7 cellular contexts compared by ENCODE assay signal in the genomic region with DNA sequence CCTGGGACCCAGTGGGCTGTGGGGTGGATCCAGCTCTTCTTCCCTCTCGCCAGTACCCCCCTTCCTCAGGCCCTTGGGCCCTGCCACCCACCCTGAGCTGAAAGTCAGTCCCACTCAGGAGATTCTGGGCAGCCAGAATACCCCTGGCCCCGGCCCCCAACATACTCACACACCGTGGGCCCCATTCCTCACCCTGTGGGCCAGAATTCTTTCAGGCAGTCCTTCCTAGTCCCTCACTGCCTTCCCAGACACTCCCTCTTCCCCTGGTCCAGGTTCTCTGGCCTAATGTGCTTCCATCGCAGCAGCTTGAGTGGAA. TPM values are rescaled to one million over a fixed set of nuclear protein-coding genes. Genes with fewer than 3 reads are reported as not detected.
DNase-seq lines count a peak whose midpoint lies in the region; ATAC-seq, FAIRE-seq and TF ChIP-seq lines count a peak whose summit lies in the region.

No MANE protein-coding gene starts in this region.

- H3K4me1 Mint-ChIP-seq in activated B cell treated with CpG ODN at 0.5 μM for 24 hours = peaks cover 69% of the 10 kb centered on the region

- DNase-seq in HCT116 (ENCODE audit: low read depth, low spot score) (no peak), activated B cell treated with CpG ODN at 0.5 μM for 24 hours (no peak), kidney (no peak), stomach (no peak), foreskin fibroblast (no peak)

- CTCF ChIA-PET in HCT116 (lab: Charles Lee) (interaction anchor here (1.0 to 16.6 kb wide), 4 partner anchors 11 to 45 kb away, joined by 4 to 456 read pairs (median 15); a partner anchor contains a TSS), activated B cell treated with CpG ODN at 0.5 μM for 24 hours (lab: Charles Lee) (interaction anchor here (0.6 to 10.1 kb wide), 11 partner anchors 8 to 261 kb away, joined by 3 to 735 read pairs (median 4); a partner anchor contains a TSS)

- ATAC-seq in HCT116 = no peak; the same call in 1 of the 2 replicates
- ATAC-seq in activated B cell treated with CpG ODN at 0.5 μM for 24 hours (ENCODE audit: low read depth) = no peak
- no peak for ATAC-seq in GM19463 (IDR thresholded peaks at IDR 0.05; ENCODE audit: unreplicated experiment)
- no peak for ATAC-seq in GM21737 (IDR thresholded peaks at IDR 0.05; ENCODE audit: unreplicated experiment)

- H3K36me3 Mint-ChIP-seq in activated B cell treated with CpG ODN at 0.5 μM for 24 hours (ENCODE audit: low read depth) = peaks cover 13% of the 10 kb centered on the region

- TF ChIP-seq EP300 in stomach (IDR thresholded peaks at IDR 0.05) = no peak

- H3K4me3 Mint-ChIP-seq in activated B cell treated with CpG ODN at 0.5 μM for 24 hours = peak overlapping the region; percentile 72

- peak overlapping the region; percentile 90 for H3K27ac Mint-ChIP-seq in activated B cell treated with CpG ODN at 0.5 μM for 24 hours

- no peak overlapping the region for H2AFZ ChIP-seq in HCT116 (ENCODE audit: low read depth, low read length, poor library complexity, severe bottlenecking)

- WGBS in stomach, 5 donors = 26 to 43% (median 36%) methylated on average over 3 to 4 of the region's 4 CpGs

- intact Hi-C loops in HCT116 (cut with micrococcal nuclease) = no loop called here
- intact Hi-C loops in activated B cell treated with CpG ODN at 0.5 μM for 24 hours (cut with micrococcal nuclease) = loop anchor here (10.0 kb wide), 1 partner anchor 358 kb away; no protein-coding TSS in a partner anchor
- intact Hi-C loops in kidney (cut with DNase I) = no loop called here
- intact Hi-C loops in stomach (cut with DNase I; ENCODE audit: low total_unique reads) = no loop called here

- H3K27me3 Mint-ChIP-seq in activated B cell treated with CpG ODN at 0.5 μM for 24 hours = no peaks in the 10 kb centered on the region

- TF ChIP-seq CTCF in HCT116 (IDR thresholded peaks at IDR 0.05 in 2 of 3, conservative IDR thresholded peaks at IDR 0.05 in 1 of 3; ENCODE audit: borderline replicate concordance in 1 of 3, insufficient read depth in 1 of 3, low read depth in 2 of 3, low read length in 2 of 3) (no peak), activated B cell treated with CpG ODN at 0.5 μM for 24 hours (IDR thresholded peaks at IDR 0.05) (no peak), kidney (IDR thresholded peaks at IDR 0.05; ENCODE audit: borderline replicate concordance, extremely low read depth, insufficient read depth) (no peak), stomach (IDR thresholded peaks at IDR 0.05) (no peak), foreskin fibroblast (IDR thresholded peaks at IDR 0.05; ENCODE audit: low read depth, low read length) (no peak)

- H3K9ac ChIP-seq in HCT116 (ENCODE audit: low read length) (peak overlapping the region; percentile 84), kidney (ENCODE audit: low read length in 2 of 2) (peak overlapping the region in 1 of 2 donors; percentile 53)

- H3K9me3 Mint-ChIP-seq in activated B cell treated with CpG ODN at 0.5 μM for 24 hours = no peaks in the 10 kb centered on the region

- TF ChIP-seq RAD21 in HCT116 (IDR thresholded peaks at IDR 0.05; ENCODE audit: low read depth) = no peak

- peaks cover 10% of the 10 kb centered on the region; the same call in 1 of the 2 replicates for H3K79me2 ChIP-seq in HCT116 (ENCODE audit: insufficient read depth, low read length)

- BruUV-seq in HCT116 (replicated peaks; lab: Mats Ljungman, UMichigan) = no TSS peak

- H3K27ac ChIP-seq in HCT116 (ENCODE audit: low read depth, low read length) (peak overlapping the region; percentile 95), kidney (ENCODE audit: low read depth in 2 of 2, low read length in 2 of 2) (peak overlapping the region; percentile 66 to 99), stomach (peak overlapping the region; percentile 91 to 100 (median 100))

- POLR2A ChIA-PET in HCT116 (lab: Charles Lee) (interaction anchor here (2.0 to 8.1 kb wide), 2 partner anchors 19 to 28 kb away, joined by 6 to 210 read pairs; a partner anchor contains a TSS), activated B cell treated with CpG ODN at 0.5 μM for 24 hours (lab: Charles Lee) (interaction anchor here (0.6 to 26.3 kb wide), 8 partner anchors 11 to 84 kb away, joined by 3 to 1307 read pairs (median 4); a partner anchor contains a TSS)

- no peaks in the 10 kb centered on the region for H3K27me3 ChIP-seq in HCT116 (ENCODE audit: insufficient read depth, low read length)
- no peaks in the 10 kb centered on the region for H3K27me3 ChIP-seq in stomach

- no peaks in the 10 kb centered on the region for H4K20me1 ChIP-seq in HCT116 (ENCODE audit: insufficient read depth)

- H3K4me2 ChIP-seq in HCT116 (ENCODE audit: low read length) = peak overlapping the region; percentile 93

- H3K4me3 ChIP-seq in HCT116 (replicated peaks in 1 of 2; ENCODE audit: low read depth in 1 of 2, low read length in 2 of 2) (peak overlapping the region; percentile 25 to 35; a peak in 3 of 4 replicates), kidney (ENCODE audit: low read length in 2 of 2) (no peak overlapping the region), stomach (peak overlapping the region in 1 of 4 donors; percentile 5), foreskin fibroblast (ENCODE audit: low read depth in 1 of 2, low read length in 2 of 2) (no peak overlapping the region)

- H3K36me3 ChIP-seq in HCT116 (ENCODE audit: control insufficient read depth in 1 of 2, insufficient read depth in 2 of 2, low read length in 2 of 2) (no peaks in the 10 kb centered on the region), kidney (ENCODE audit: control insufficient read depth in 1 of 2, insufficient read depth in 2 of 2, low read length in 2 of 2) (no peaks in the 10 kb centered on the region), stomach (peaks cover 0 to 4% (median 0%) of the 10 kb centered on the region in 4 donors)

- H3K9me2 ChIP-seq in HCT116 (ENCODE audit: insufficient read depth) = no peaks in the 10 kb centered on the region

- FAIRE-seq in kidney (lab: Jason Lieb, UNC) = no peak

- RAD21 ChIA-PET in HCT116 (lab: Charles Lee; ENCODE audit: low non-redundant PET in 1 of 2, low total read pairs in 2 of 2, uncharacterized antibody in 2 of 2, unreplicated experiment in 2 of 2) = interaction anchor here (0.9 to 6.0 kb wide), 6 partner anchors 15 to 24 kb away, joined by 3 to 76 read pairs (median 8); a partner anchor contains a TSS

- H3K4me1 ChIP-seq in HCT116 (ENCODE audit: control insufficient read depth in 1 of 2, insufficient read depth in 2 of 2, low read length in 2 of 2) (peaks cover 53 to 71% of the 10 kb centered on the region in 2 experiments), kidney (ENCODE audit: control insufficient read depth in 1 of 2, insufficient read depth in 1 of 2, low read depth in 1 of 2, low read length in 2 of 2) (peaks cover 31 to 41% of the 10 kb centered on the region in 2 donors), stomach (peaks cover 57 to 69% (median 62%) of the 10 kb centered on the region in 4 donors)

- H3K9me3 ChIP-seq in HCT116 (ENCODE audit: control insufficient read depth in 1 of 2, insufficient read depth in 1 of 2, low read depth in 1 of 2, low read length in 2 of 2) = no peaks in the 10 kb centered on the region
- no peaks in the 10 kb centered on the region for H3K9me3 ChIP-seq in kidney (ENCODE audit: control insufficient read depth in 1 of 2, low read length in 2 of 2)
- H3K9me3 ChIP-seq in stomach = no peaks in the 10 kb centered on the region

- TF ChIP-seq POLR2A in HCT116 (IDR thresholded peaks at IDR 0.05; ENCODE audit: borderline replicate concordance, extremely low read depth, insufficient read depth, insufficient read length) (no peak), stomach (IDR thresholded peaks at IDR 0.05) (no peak)

TF ChIP-seq in HCT116, 20 proteins besides CTCF, POLR2A, EP300 and RAD21:
- TF ChIP-seq JUND (IDR thresholded peaks at IDR 0.05) (no peak), POLR2AphosphoS5 (IDR thresholded peaks at IDR 0.05; ENCODE audit: low read depth, low read length) (no peak), YY1 (IDR thresholded peaks at IDR 0.05; ENCODE audit: extremely low read depth, insufficient replicate concordance, low read depth, low read length) (no peak)

RNA-seq across cellular contexts. Expression of a gene that starts 3.2 kb away (rescaled TPM):
- total RNA-seq in HCT116 (2021; ENCODE audit: unreplicated experiment) (44.2 TPM), activated B cell treated with CpG ODN at 0.5 μM for 24 hours (166 and 169 TPM in 2 replicates), kidney (54.4 TPM), stomach (100 to 1,000 TPM in 1 of 5 donors, 10 to 100 TPM in 4; 13.8 to 117 (median 54.8) TPM)
- polyA plus RNA-seq in HCT116 (2012) = 101 and 113 TPM in 2 replicates
- polyA plus RNA-seq in kidney (ENCODE audit: insufficient read depth, low read depth, low replicate concordance) (174 TPM), stomach (100 to 1,000 TPM; 129 to 316 (median 153) TPM)

RNA-seq across cellular contexts. Expression of a gene that starts 16.9 kb away (rescaled TPM):
- total RNA-seq in HCT116 (2021; ENCODE audit: unreplicated experiment) (12.2 TPM), activated B cell treated with CpG ODN at 0.5 μM for 24 hours (28.2 and 30.7 TPM in 2 replicates), kidney (15.8 TPM), stomach (10 to 100 TPM in 3 of 5 donors, 1 to 10 TPM in 1, not detected in 1; 2.6 to 69.2 (median 17.8) TPM)
- polyA plus RNA-seq in HCT116 (2012) = 18.3 and 20.2 TPM in 2 replicates
- polyA plus RNA-seq in kidney (ENCODE audit: insufficient read depth, low read depth, low replicate concordance) (5.7 TPM), stomach (1 to 10 TPM; 2.7 to 5.4 (median 3.2) TPM)

RNA-seq across cellular contexts. Expression of a gene that starts 35.3 kb away (rescaled TPM):
- 49.8 TPM for total RNA-seq in HCT116 (2021; ENCODE audit: unreplicated experiment)
- polyA plus RNA-seq in HCT116 (2012) = 26.5 and 29.8 TPM in 2 replicates
- 30.4 and 35.2 TPM in 2 replicates for total RNA-seq in activated B cell treated with CpG ODN at 0.5 μM for 24 hours
- total RNA-seq in kidney = 17.8 TPM
- polyA plus RNA-seq in kidney (ENCODE audit: insufficient read depth, low read depth, low replicate concordance) = 16.4 TPM
- total RNA-seq in stomach = 10 to 100 TPM in 4 of 5 donors, 1 to 10 TPM in 1; 7.0 to 88.9 (median 29.5) TPM
- polyA plus RNA-seq in stomach = 10 to 100 TPM; 11.8 to 30.3 (median 17.0) TPM

RNA-seq across cellular contexts. Expression of a gene that starts 45.1 kb away (rescaled TPM):
- total RNA-seq in HCT116 (2021; ENCODE audit: unreplicated experiment) (238 TPM), activated B cell treated with CpG ODN at 0.5 μM for 24 hours (349 and 354 TPM in 2 replicates), kidney (155 TPM), stomach (100 to 1,000 TPM in 2 of 5 donors, 10 to 100 TPM in 3; 28.6 to 229 (median 97.9) TPM)
- polyA plus RNA-seq in HCT116 (2012) = 226 and 254 TPM in 2 replicates
- polyA plus RNA-seq in kidney (ENCODE audit: insufficient read depth, low read depth, low replicate concordance) (210 TPM), stomach (100 to 1,000 TPM; 109 to 203 (median 153) TPM)

RNA-seq across cellular contexts. Expression of a gene that starts 47.4 kb away (rescaled TPM):
- total RNA-seq in HCT116 (2021; ENCODE audit: unreplicated experiment) (0.39 TPM), activated B cell treated with CpG ODN at 0.5 μM for 24 hours (158 and 163 TPM in 2 replicates), kidney (13.9 TPM), stomach (10 to 100 TPM in 1 of 5 donors, 1 to 10 TPM in 3, under 1 TPM in 1; 0.29 to 12.0 (median 3.5) TPM)
- 0.07 and 0.22 TPM in 2 replicates for polyA plus RNA-seq in HCT116 (2012)
- polyA plus RNA-seq in kidney (ENCODE audit: insufficient read depth, low read depth, low replicate concordance) (1.7 TPM), stomach (1 to 10 TPM; 2.8 to 6.1 (median 5.5) TPM)

Comparison
In these comparisons a context has a peak if more than half of its experiments do, and no peak if none do; other contexts are left out.
1. H3K4me3 ChIP-seq: peak in HCT116 (2 of 2); none in kidney (0 of 2) and foreskin fibroblast (0 of 2).
2. Peak in every context shown above with its lines, with median percentiles within 50 percentile points of each other: H3K27ac ChIP-seq.